Comparison of ENCODE assay signal across 23 cellular contexts in genomic region chr12:95022477-95022876, GRCh38. TPM values are rescaled to one million over a fixed set of nuclear protein-coding genes. Genes with fewer than 3 reads are reported as not detected.
DNase-seq lines count a peak whose midpoint lies in the region; ATAC-seq and TF ChIP-seq lines count a peak whose summit lies in the region.
"Had no signal": no experiment of that assay in that cellular context is flagged by ENCODE, and none has a peak within 500 bp of the region (broad histone marks: within the 10 kb centered on the region; RNA-seq: fewer than 3 reads in every experiment).

No MANE protein-coding gene starts in this region.

- no peaks in the 10 kb centered on the region for H4K20me1 ChIP-seq in DND-41 (ENCODE audit: insufficient read depth, low read length)
- H4K20me1 ChIP-seq: BLaER1 treated with 17β-estradiol and CSF1 and Interleukin-3, amounts not matched to agents 10 nM and 100 nM had no signal

- H3K4me1 ChIP-seq in DND-41 (ENCODE audit: insufficient read depth, low read length) (no peaks in the 10 kb centered on the region), foreskin keratinocyte (no peaks in the 10 kb centered on the region)
- no peaks in the 10 kb centered on the region for H3K4me1 ChIP-seq in CD8-positive, alpha-beta T cell (ENCODE audit: insufficient read depth, low read length)
- H3K4me1 ChIP-seq: SJSA1 had no signal

- CTCF ChIA-PET in CD8-positive, alpha-beta T cell (lab: Charles Lee), result interaction anchor here (0.6 kb wide), 1 partner anchor 150 kb away, joined by 3 read pairs; no protein-coding TSS in a partner anchor

- no peak overlapping the region for H3K9ac ChIP-seq in DND-41 (ENCODE audit: low read depth, low read length)
- H3K9ac ChIP-seq: BLaER1 treated with 17β-estradiol and CSF1 and Interleukin-3, amounts not matched to agents 10 nM and 100 nM had no signal

- peaks cover 36% of the 10 kb centered on the region for H3K36me3 Mint-ChIP-seq in CD8-positive, alpha-beta T cell

- TF ChIP-seq CTCF in DND-41 (IDR thresholded peaks at IDR 0.05; ENCODE audit: borderline replicate concordance, extremely low read depth, low read length, poor library complexity, severe bottlenecking) (no peak), foreskin keratinocyte (conservative IDR thresholded peaks at IDR 0.05) (peak; percentile 24)
- no peak for TF ChIP-seq CTCF in CD8-positive, alpha-beta T cell (IDR thresholded peaks at IDR 0.05)

- no peak overlapping the region for H3K4me2 ChIP-seq in DND-41 (ENCODE audit: insufficient read depth, low read length)
- H3K4me2 ChIP-seq: BLaER1 treated with 17β-estradiol and CSF1 and Interleukin-3, amounts not matched to agents 10 nM and 100 nM had no signal

- peaks cover 36% of the 10 kb centered on the region for H3K36me3 ChIP-seq in DND-41 (ENCODE audit: insufficient read depth, low read length)
- peaks cover 3% of the 10 kb centered on the region for H3K36me3 ChIP-seq in CD8-positive, alpha-beta T cell (ENCODE audit: insufficient read depth, low read length)

- ATAC-seq in DND-41 (ENCODE audit: insufficient read depth, low read depth), result 0 out of 3 replicates have a peak, but pooled peaks have one; percentile 42
- ATAC-seq in foreskin keratinocyte, result no peak
- no peak for ATAC-seq in CD8-positive, alpha-beta T cell

- no peaks in the 10 kb centered on the region for H3K9me3 ChIP-seq in DND-41 (ENCODE audit: insufficient read depth, low read length, severe bottlenecking)
- H3K9me3 ChIP-seq in CD8-positive, alpha-beta T cell (ENCODE audit: low read length), result no peaks in the 10 kb centered on the region
- H3K9me3 ChIP-seq: BLaER1 treated with 17β-estradiol and CSF1 and Interleukin-3, amounts not matched to agents 10 nM and 100 nM; MG63; SJSA1 had no signal

- H3K27ac Mint-ChIP-seq in CD8-positive, alpha-beta T cell, result no peak overlapping the region
- H3K27ac Mint-ChIP-seq: CD4-positive, alpha-beta memory T cell; T-helper 1 cell treated with Interleukin-12 subunit alpha and Interleukin-12 subunit beta and Interleukin-4 antibody, amounts not matched to agents 30 μg/mL and 1 μg/mL, for 36 hours had no signal

- H2AFZ ChIP-seq in DND-41 (ENCODE audit: low read depth, low read length), result no peak overlapping the region

- no peaks in the 10 kb centered on the region for H3K9me3 Mint-ChIP-seq in CD8-positive, alpha-beta T cell
- H3K9me3 Mint-ChIP-seq: CD4-positive, alpha-beta memory T cell; T-helper 1 cell treated with Interleukin-12 subunit alpha and Interleukin-12 subunit beta and Interleukin-4 antibody, amounts not matched to agents 30 μg/mL and 1 μg/mL, for 36 hours had no signal

- H3K4me3 Mint-ChIP-seq in CD8-positive, alpha-beta T cell, result no peak overlapping the region
- H3K4me3 Mint-ChIP-seq: CD4-positive, alpha-beta memory T cell; T-helper 1 cell treated with Interleukin-12 subunit alpha and Interleukin-12 subunit beta and Interleukin-4 antibody, amounts not matched to agents 30 μg/mL and 1 μg/mL, for 36 hours had no signal

- H3K27me3 Mint-ChIP-seq in CD8-positive, alpha-beta T cell (ENCODE audit: low read depth), result no peaks in the 10 kb centered on the region
- H3K27me3 Mint-ChIP-seq: CD4-positive, alpha-beta memory T cell had no signal

- H3K79me2 ChIP-seq in DND-41 (ENCODE audit: insufficient read depth, low read length), result no peaks in the 10 kb centered on the region

- H3K27me3 ChIP-seq in DND-41 (ENCODE audit: insufficient read depth, low read length, poor library complexity) (no peaks in the 10 kb centered on the region), foreskin keratinocyte (no peaks in the 10 kb centered on the region)
- H3K27me3 ChIP-seq in CD8-positive, alpha-beta T cell (ENCODE audit: insufficient read depth, low read length), result no peaks in the 10 kb centered on the region
- H3K27me3 ChIP-seq: BLaER1 treated with 17β-estradiol and CSF1 and Interleukin-3, amounts not matched to agents 10 nM and 100 nM; MG63; SJSA1 had no signal

- H3K27ac ChIP-seq in DND-41 (ENCODE audit: low read length) (no peak overlapping the region), foreskin keratinocyte (no peak overlapping the region)
- H3K27ac ChIP-seq in CD8-positive, alpha-beta T cell (ENCODE audit: low read depth, low read length), result no peak overlapping the region
- H3K27ac ChIP-seq: 22Rv1; BLaER1 treated with 17β-estradiol and CSF1 and Interleukin-3, amounts not matched to agents 10 nM and 100 nM; SJSA1 had no signal

- no peak overlapping the region for H3K4me3 ChIP-seq in DND-41 (ENCODE audit: low read depth in 1 of 2, low read length in 2 of 2)
- no peak overlapping the region for H3K4me3 ChIP-seq in CD8-positive, alpha-beta T cell (ENCODE audit: low read depth, low read length)
- H3K4me3 ChIP-seq: BLaER1 treated with 17β-estradiol and CSF1 and Interleukin-3, amounts not matched to agents 10 nM and 100 nM; MG63; SJSA1 had no signal

- POLR2A ChIA-PET in CD8-positive, alpha-beta T cell (lab: Charles Lee), result interaction anchor here (0.7 kb wide), 1 partner anchor 61 kb away, joined by 4 read pairs; no protein-coding TSS in a partner anchor

- DNase-seq in DMS 273 (lab: John Stamatoyannopoulos, UW; ENCODE audit: unreplicated experiment) (peak; percentile 1), DMS 273 treated with DMSO at 0.1 percent for 48 hours (lab: John Stamatoyannopoulos, UW) (no peak), DND-41 (no peak), NAMALWA (ENCODE audit: low spot score) (peak; percentile 11), foreskin keratinocyte (no peak), amniotic stem cell (lab: John Stamatoyannopoulos, UW) (no peak), dedifferentiated amniotic fluid mesenchymal stem cell (ENCODE audit: extremely low spot score) (no peak)
- no peak for DNase-seq in CD8-positive, alpha-beta T cell
- DNase-seq: Calu3; CD4-positive, alpha-beta memory T cell; DMS79 treated with DMSO at 0.1 percent for 48 hours; MG63; NCI-H1048; NCI-H1417 treated with DMSO at 0.1 percent for 48 hours; NCI-H187; NCI-H226; NCI-H510A treated with DMSO at 0.1 percent for 48 hours; NCI-H748 treated with DMSO at 0.1 percent for 48 hours; OCI-M1 had no signal

- H3K4me1 Mint-ChIP-seq in CD8-positive, alpha-beta T cell (ENCODE audit: low read depth), result no peaks in the 10 kb centered on the region
- H3K4me1 Mint-ChIP-seq: CD4-positive, alpha-beta memory T cell had no signal

- intact Hi-C loops in CD8-positive, alpha-beta T cell (cut with DNase I, micrococcal nuclease), result no loop called here

RNA-seq across cellular contexts. Expression of gene NDUFA12, which starts 19.0 kb away (rescaled TPM):
- total RNA-seq in foreskin keratinocyte, result 181 and 189 TPM in 2 replicates
- 239 and 240 TPM in 2 replicates for polyA plus RNA-seq in foreskin keratinocyte
- total RNA-seq in CD8-positive, alpha-beta T cell, result 10 to 100 TPM; 37.4 to 42.4 TPM

RNA-seq across cellular contexts. Expression of gene NR2C1, which starts 50.9 kb away (rescaled TPM):
- total RNA-seq in foreskin keratinocyte, result 24.3 and 26.7 TPM in 2 replicates
- polyA plus RNA-seq in foreskin keratinocyte, result 17.9 and 19.3 TPM in 2 replicates
- total RNA-seq in CD8-positive, alpha-beta T cell, result 10 to 100 TPM; 40.7 to 49.2 TPM

Comparison
In these comparisons a context has a peak if more than half of its experiments do, and no peak if none do; other contexts are left out.
1. DNase-seq: peak in DMS 273 (single experiment) and NAMALWA (single experiment); none in DMS 273 treated with DMSO at 0.1 percent for 48 hours (single experiment), DND-41 (single experiment), foreskin keratinocyte (0 of 2), CD8-positive, alpha-beta T cell (0 of 7), amniotic stem cell (single experiment) and dedifferentiated amniotic fluid mesenchymal stem cell (single experiment).